In the genomic region with DNA sequence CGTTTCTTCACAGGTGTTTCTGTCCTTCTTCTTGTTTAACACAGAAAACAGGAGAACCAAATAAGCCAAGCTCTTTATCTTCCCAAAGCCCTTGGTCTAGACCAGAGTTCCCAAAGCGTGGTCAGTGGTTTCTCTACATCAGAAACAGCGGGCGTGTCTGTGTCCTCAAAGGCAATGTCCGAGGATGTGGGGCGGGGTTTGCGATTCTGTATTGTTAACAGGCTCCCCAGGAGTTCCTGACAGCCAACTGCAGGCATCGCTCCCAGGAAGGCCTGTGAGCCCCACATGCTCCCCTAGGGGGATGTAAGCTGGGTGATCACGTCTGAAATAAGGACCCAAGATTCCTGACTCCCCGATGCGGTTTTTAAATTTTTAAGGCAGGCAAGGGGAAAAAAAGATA, we compare ENCODE assay signal across 1 cellular context.
TF ChIP-seq lines count a peak whose summit lies in the region.

No MANE protein-coding gene starts in this region.

TF ChIP-seq in GM12878, 131 proteins besides CTCF, POLR2A, EP300 and RAD21:
- no peak for TF ChIP-seq PAX5 (IDR thresholded peaks at IDR 0.05; ENCODE audit: borderline replicate concordance, low read depth, low read length)
- TF ChIP-seq JUND (IDR thresholded peaks at IDR 0.05; ENCODE audit: low read depth, low read length), result no peak
- TF ChIP-seq, protein P1, sequence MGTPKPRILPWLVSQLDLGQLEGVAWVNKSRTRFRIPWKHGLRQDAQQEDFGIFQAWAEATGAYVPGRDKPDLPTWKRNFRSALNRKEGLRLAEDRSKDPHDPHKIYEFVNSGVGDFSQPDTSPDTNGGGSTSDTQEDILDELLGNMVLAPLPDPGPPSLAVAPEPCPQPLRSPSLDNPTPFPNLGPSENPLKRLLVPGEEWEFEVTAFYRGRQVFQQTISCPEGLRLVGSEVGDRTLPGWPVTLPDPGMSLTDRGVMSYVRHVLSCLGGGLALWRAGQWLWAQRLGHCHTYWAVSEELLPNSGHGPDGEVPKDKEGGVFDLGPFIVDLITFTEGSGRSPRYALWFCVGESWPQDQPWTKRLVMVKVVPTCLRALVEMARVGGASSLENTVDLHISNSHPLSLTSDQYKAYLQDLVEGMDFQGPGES (IDR thresholded peaks at IDR 0.05), result no peak
- no peak for TF ChIP-seq TAF1 (IDR thresholded peaks at IDR 0.05; ENCODE audit: borderline replicate concordance, low read depth, low read length)
- TF ChIP-seq, protein P2, sequence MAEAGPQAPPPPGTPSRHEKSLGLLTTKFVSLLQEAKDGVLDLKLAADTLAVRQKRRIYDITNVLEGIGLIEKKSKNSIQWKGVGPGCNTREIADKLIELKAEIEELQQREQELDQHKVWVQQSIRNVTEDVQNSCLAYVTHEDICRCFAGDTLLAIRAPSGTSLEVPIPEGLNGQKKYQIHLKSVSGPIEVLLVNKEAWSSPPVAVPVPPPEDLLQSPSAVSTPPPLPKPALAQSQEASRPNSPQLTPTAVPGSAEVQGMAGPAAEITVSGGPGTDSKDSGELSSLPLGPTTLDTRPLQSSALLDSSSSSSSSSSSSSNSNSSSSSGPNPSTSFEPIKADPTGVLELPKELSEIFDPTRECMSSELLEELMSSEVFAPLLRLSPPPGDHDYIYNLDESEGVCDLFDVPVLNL (IDR thresholded peaks at IDR 0.05; ENCODE audit: low read depth, low read length), result no peak
- no peak for TF ChIP-seq TBL1XR1 (IDR thresholded peaks at IDR 0.05; ENCODE audit: low read depth, low read length)
- TF ChIP-seq ZBED1 (IDR thresholded peaks at IDR 0.05; ENCODE audit: borderline replicate concordance), result no peak
- TF ChIP-seq RUNX3 (IDR thresholded peaks at IDR 0.05; ENCODE audit: low read length), result no peak
- TF ChIP-seq, protein P3, sequence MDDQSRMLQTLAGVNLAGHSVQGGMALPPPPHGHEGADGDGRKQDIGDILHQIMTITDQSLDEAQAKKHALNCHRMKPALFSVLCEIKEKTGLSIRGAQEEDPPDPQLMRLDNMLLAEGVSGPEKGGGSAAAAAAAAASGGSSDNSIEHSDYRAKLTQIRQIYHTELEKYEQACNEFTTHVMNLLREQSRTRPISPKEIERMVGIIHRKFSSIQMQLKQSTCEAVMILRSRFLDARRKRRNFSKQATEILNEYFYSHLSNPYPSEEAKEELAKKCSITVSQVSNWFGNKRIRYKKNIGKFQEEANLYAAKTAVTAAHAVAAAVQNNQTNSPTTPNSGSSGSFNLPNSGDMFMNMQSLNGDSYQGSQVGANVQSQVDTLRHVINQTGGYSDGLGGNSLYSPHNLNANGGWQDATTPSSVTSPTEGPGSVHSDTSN (IDR thresholded peaks at IDR 0.05; ENCODE audit: insufficient replicate concordance, low read depth, low read length), result no peak
- no peak for TF ChIP-seq RB1 (IDR thresholded peaks at IDR 0.05; ENCODE audit: borderline replicate concordance)
- TF ChIP-seq RBBP5 (conservative IDR thresholded peaks at IDR 0.05), result no peak
- no peak for TF ChIP-seq SUPT20H (IDR thresholded peaks at IDR 0.05; ENCODE audit: borderline replicate concordance, control insufficient read depth, low read depth, low read length)
- no peak for TF ChIP-seq SIN3A (IDR thresholded peaks at IDR 0.05; ENCODE audit: low read depth, low read length)
- TF ChIP-seq RFX5 (IDR thresholded peaks at IDR 0.05; ENCODE audit: low read depth, low read length), result no peak
